8 cellular contexts compared by ENCODE assay signal in the genomic region with DNA sequence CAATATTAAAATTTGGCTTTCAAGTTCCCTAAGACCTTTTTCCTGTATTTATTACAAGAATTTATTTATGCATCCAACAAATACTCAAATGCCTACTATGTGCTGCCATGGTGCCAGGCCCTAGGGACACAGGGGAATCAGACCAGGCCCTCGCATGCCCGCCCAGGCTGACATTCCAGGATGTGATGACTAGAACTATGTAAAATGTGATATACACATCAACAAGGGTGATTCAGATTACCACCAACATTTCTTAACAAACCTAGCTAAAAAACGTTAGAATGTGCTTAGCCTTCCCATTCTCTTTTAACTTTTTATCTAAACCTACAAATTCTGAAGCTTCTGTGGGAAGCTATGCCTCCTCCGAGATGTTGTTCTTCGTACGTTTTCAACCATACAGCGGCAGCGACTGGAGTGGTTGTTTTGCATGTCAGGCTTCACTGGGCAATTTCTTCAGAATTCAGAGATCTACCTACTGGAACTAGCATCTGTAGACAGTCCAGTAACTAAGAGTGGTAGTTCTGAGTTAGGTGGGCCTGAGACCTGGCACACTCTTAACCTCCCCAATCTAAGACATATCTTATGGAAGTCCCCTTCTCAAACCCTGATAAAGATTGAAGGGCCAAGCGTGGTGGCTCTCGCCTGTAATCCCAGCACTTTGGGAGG. TPM values are rescaled to one million over a fixed set of nuclear protein-coding genes. Genes with fewer than 3 reads are reported as not detected.
A peak's percentile ranks its signal among the peaks of the same experiment; 100 is the strongest.
DNase-seq lines count a peak whose midpoint lies in the region; ATAC-seq, FAIRE-seq and TF ChIP-seq lines count a peak whose summit lies in the region.

No MANE protein-coding gene starts in this region.

- H3K9me3 ChIP-seq in H1 (ENCODE audit: insufficient read depth in 2 of 2, low read depth in 1 of 2, low read length in 1 of 2) = no peaks in the 10 kb centered on the region

- no peak overlapping the region; the same call in 1 of the 2 replicates for H2BK12ac ChIP-seq in H1 (ENCODE audit: low read depth, low read length)

- peak overlapping the region; percentile 97 for H3K4ac ChIP-seq in H1 (replicated peaks; ENCODE audit: insufficient read length, low read depth, low read length)

- H3K14ac ChIP-seq in H1 (ENCODE audit: insufficient read length) = no peak overlapping the region

- peak overlapping the region; percentile 62 for H3K18ac ChIP-seq in H1 (ENCODE audit: extremely low read depth, low read length)

- peak overlapping the region; percentile 55 for H3K56ac ChIP-seq in H1 (replicated peaks; ENCODE audit: insufficient read length, low read depth, low read length)

- peaks cover 48 to 63% (median 56%) of the 10 kb centered on the region in 4 experiments for H3K4me1 ChIP-seq in H1 (replicated peaks in 1 of 4; ENCODE audit: control insufficient read depth in 3 of 4, insufficient read depth in 4 of 4, low read length in 3 of 4)

- DNase-seq in HT-29 (ENCODE audit: low spot score) (peak; percentile 33), H1 (ENCODE audit: low read depth in 1 of 2, low spot score in 2 of 2) (no peak), NK-92 (lab: John Stamatoyannopoulos, UW; ENCODE audit: unreplicated experiment) (no peak), NCI-H748 treated with DMSO at 0.1 percent for 48 hours (lab: John Stamatoyannopoulos, UW) (no peak), NCI-H2196 treated with DMSO at 0.1 percent for 48 hours (lab: John Stamatoyannopoulos, UW; ENCODE audit: unreplicated experiment) (no peak)

- no peaks in the 10 kb centered on the region; the same call in 1 of the 2 replicates for H3K79me1 ChIP-seq in H1 (ENCODE audit: low read depth, low read length)

- ATAC-seq in GM21360 (IDR thresholded peaks at IDR 0.05; ENCODE audit: unreplicated experiment) (peak; percentile 59), GM18505 (IDR thresholded peaks at IDR 0.05; ENCODE audit: unreplicated experiment) (no peak)

- CTCF ChIA-PET in H1 (lab: Charles Lee; ENCODE audit: partially characterized antibody) = interaction anchor here (0.9 to 3.7 kb wide), 3 partner anchors 17 to 103 kb away, joined by 3 to 13 read pairs (median 9); no protein-coding TSS in a partner anchor

- no peak for TF ChIP-seq POLR2A in H1 (IDR thresholded peaks at IDR 0.05; ENCODE audit: control extremely low read depth in 1 of 2, low read depth in 2 of 2, low read length in 2 of 2)
- TF ChIP-seq POLR2A in GM18505 (IDR thresholded peaks at IDR 0.05; ENCODE audit: borderline replicate concordance, extremely low read depth, insufficient read depth, insufficient read length) = no peak

- no peak overlapping the region for H4K8ac ChIP-seq in H1 (ENCODE audit: extremely low read depth, insufficient read depth, low read length)

- peaks cover 26 to 75% of the 10 kb centered on the region in 2 experiments for H3K79me2 ChIP-seq in H1 (ENCODE audit: control insufficient read depth in 1 of 2, insufficient read depth in 2 of 2, low read length in 2 of 2)

- WGBS in H1 (ENCODE audit: extremely low coverage in 1 of 2, insufficient coverage in 1 of 2, insufficient read length in 1 of 2, insufficient replicate concordance in 2 of 2, low coverage in 1 of 2, low lambda C conversion rate in 2 of 2, missing lambda C conversion rate in 1 of 2), 2 experiments = 64% methylated on average over 10 of the region's 10 CpGs; no CpG with 5 or more reads in 1 of the 2 experiments

- H2AFZ ChIP-seq in H1 (ENCODE audit: low read length) = no peak overlapping the region

- POLR2A ChIA-PET in H1 (lab: Charles Lee; ENCODE audit: partially characterized antibody) = interaction anchor here (0.6 to 2.0 kb wide), 8 partner anchors 8 to 1077 kb away, joined by 3 to 11 read pairs (median 4); no protein-coding TSS in a partner anchor

- no peak for FAIRE-seq in H1 (lab: Jason Lieb, UNC)

- H2BK20ac ChIP-seq in H1 (ENCODE audit: low read length) = peak overlapping the region; percentile 80; the same call in 1 of the 2 replicates

- H3K27me3 ChIP-seq in H1 (replicated peaks in 1 of 4; ENCODE audit: control insufficient read depth in 3 of 4, extremely low read depth in 1 of 4, insufficient read depth in 3 of 4, low read length in 3 of 4) = no peaks in the 10 kb centered on the region

- H3K23ac ChIP-seq in H1 (ENCODE audit: insufficient read length) = no peak overlapping the region

- peak overlapping the region in 2 of 4 experiments; percentile 47 to 53; a peak in 3 of 7 replicates for H3K9ac ChIP-seq in H1 (replicated peaks in 1 of 4; ENCODE audit: extremely low read depth in 1 of 4, low read depth in 3 of 4, low read length in 3 of 4)

- H3K4me2 ChIP-seq in H1 (ENCODE audit: insufficient read depth in 1 of 2, low read depth in 2 of 2, low read length in 2 of 2) = peak overlapping the region; percentile 40 to 59; a peak in 3 of 4 replicates

- no peaks in the 10 kb centered on the region; the same call in 1 of the 2 replicates for H3K23me2 ChIP-seq in H1 (ENCODE audit: low read depth, low read length)

- no peak overlapping the region for H2AK5ac ChIP-seq in H1 (ENCODE audit: low read depth, low read length)

- peak overlapping the region; percentile 98 for H2BK120ac ChIP-seq in H1 (replicated peaks; ENCODE audit: low read depth, low read length)

- H3K4me3 ChIP-seq in H1 (ENCODE audit: extremely low read depth in 1 of 4, insufficient read depth in 2 of 4, low read depth in 3 of 4, low read length in 4 of 4) = peak overlapping the region in 1 of 4 experiments; percentile 10; a peak in 1 of 8 replicates
- no peak overlapping the region for H3K4me3 ChIP-seq in skin epidermis

- H2BK15ac ChIP-seq in H1 (ENCODE audit: low read length) = no peak overlapping the region

- H4K5ac ChIP-seq in H1 (ENCODE audit: insufficient read length, low read depth, low read length) = peak overlapping the region; percentile 71

- H4K20me1 ChIP-seq in H1 (replicated peaks in 1 of 2; ENCODE audit: control insufficient read depth in 1 of 2, insufficient read depth in 2 of 2, low read length in 2 of 2) = no peaks in the 10 kb centered on the region

- TF ChIP-seq RAD21 in H1 (IDR thresholded peaks at IDR 0.05 in 1 of 2, conservative IDR thresholded peaks at IDR 0.05 in 1 of 2; ENCODE audit: low read depth in 2 of 2, low read length in 2 of 2) = no peak

- no peak for TF ChIP-seq CTCF in H1 (IDR thresholded peaks at IDR 0.05; ENCODE audit: control extremely low read depth in 1 of 3, insufficient read depth in 1 of 3, low read depth in 1 of 3, low read length in 3 of 3)

- TF ChIP-seq EP300 in H1 (IDR thresholded peaks at IDR 0.05; ENCODE audit: borderline replicate concordance in 1 of 2, low read depth in 2 of 2, low read length in 2 of 2) = no peak

- peak overlapping the region; percentile 97 for H4K91ac ChIP-seq in H1 (replicated peaks; ENCODE audit: insufficient read length, low read length)

- H2BK5ac ChIP-seq in H1 (ENCODE audit: low read depth, low read length) = peak overlapping the region; percentile 96

- H3K27ac ChIP-seq in H1 (ENCODE audit: low read depth, low read length) = peak overlapping the region; percentile 83
- peak overlapping the region in 12 of 21 experiments; percentile 6 to 78 (median 24) for H3K27ac ChIP-seq in skin epidermis

- no peaks in the 10 kb centered on the region for H3K36me3 ChIP-seq in H1 (ENCODE audit: control insufficient read depth in 2 of 4, insufficient read depth in 4 of 4, low read length in 3 of 4)

TF ChIP-seq in H1, 55 proteins besides CTCF, POLR2A, EP300 and RAD21 (continues in another document):
- TF ChIP-seq CREB1 (IDR thresholded peaks at IDR 0.05) (no peak), CEBPB (IDR thresholded peaks at IDR 0.05; ENCODE audit: low read depth, low read length) (no peak), MAFK (IDR thresholded peaks at IDR 0.05; ENCODE audit: low read depth, low read length) (no peak), SIX5 (IDR thresholded peaks at IDR 0.05; ENCODE audit: low read depth, low read length) (no peak), SUZ12 (IDR thresholded peaks at IDR 0.05; ENCODE audit: low read length) (no peak), RBBP5 (IDR thresholded peaks at IDR 0.05; ENCODE audit: borderline replicate concordance, low read depth, low read length) (no peak), TBP (IDR thresholded peaks at IDR 0.05; ENCODE audit: low read depth, low read length) (no peak), BCL11A (IDR thresholded peaks at IDR 0.05; ENCODE audit: low read depth in 2 of 2, low read length in 2 of 2) (no peak), KDM1A (IDR thresholded peaks at IDR 0.05; ENCODE audit: borderline replicate concordance, low read length) (no peak), EZH2 (IDR thresholded peaks at IDR 0.05; ENCODE audit: low read depth, low read length, severe bottlenecking) (no peak), CHD2 (IDR thresholded peaks at IDR 0.05; ENCODE audit: low read length) (no peak)
- TF ChIP-seq, protein P1, sequence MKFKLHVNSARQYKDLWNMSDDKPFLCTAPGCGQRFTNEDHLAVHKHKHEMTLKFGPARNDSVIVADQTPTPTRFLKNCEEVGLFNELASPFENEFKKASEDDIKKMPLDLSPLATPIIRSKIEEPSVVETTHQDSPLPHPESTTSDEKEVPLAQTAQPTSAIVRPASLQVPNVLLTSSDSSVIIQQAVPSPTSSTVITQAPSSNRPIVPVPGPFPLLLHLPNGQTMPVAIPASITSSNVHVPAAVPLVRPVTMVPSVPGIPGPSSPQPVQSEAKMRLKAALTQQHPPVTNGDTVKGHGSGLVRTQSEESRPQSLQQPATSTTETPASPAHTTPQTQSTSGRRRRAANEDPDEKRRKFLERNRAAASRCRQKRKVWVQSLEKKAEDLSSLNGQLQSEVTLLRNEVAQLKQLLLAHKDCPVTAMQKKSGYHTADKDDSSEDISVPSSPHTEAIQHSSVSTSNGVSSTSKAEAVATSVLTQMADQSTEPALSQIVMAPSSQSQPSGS (IDR thresholded peaks at IDR 0.05; ENCODE audit: low read length) = no peak
- TF ChIP-seq, protein P2, sequence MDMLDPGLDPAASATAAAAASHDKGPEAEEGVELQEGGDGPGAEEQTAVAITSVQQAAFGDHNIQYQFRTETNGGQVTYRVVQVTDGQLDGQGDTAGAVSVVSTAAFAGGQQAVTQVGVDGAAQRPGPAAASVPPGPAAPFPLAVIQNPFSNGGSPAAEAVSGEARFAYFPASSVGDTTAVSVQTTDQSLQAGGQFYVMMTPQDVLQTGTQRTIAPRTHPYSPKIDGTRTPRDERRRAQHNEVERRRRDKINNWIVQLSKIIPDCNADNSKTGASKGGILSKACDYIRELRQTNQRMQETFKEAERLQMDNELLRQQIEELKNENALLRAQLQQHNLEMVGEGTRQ (IDR thresholded peaks at IDR 0.05; ENCODE audit: low read length) = no peak

RNA-seq across cellular contexts. Expression of a gene that starts 22.1 kb away (rescaled TPM):
- total RNA-seq in HT-29 (2014; rRNA removed; shearing (Covaris generic)) = 10.4 and 11.2 TPM in 2 replicates
- 95.6 and 96.5 TPM in 2 replicates for total RNA-seq in H1 (2021; fragmentation: NEBNext Ultra II Directional; extraction: Animal tissue kit (Norgen Biotek cat#: 25700))
- 109 and 121 TPM in 2 replicates for polyA plus RNA-seq in H1 (2011; rRNA removed)
- polyA plus RNA-seq in H1 (2011; cell fraction: cytosol; rRNA removed) = 92.3 TPM
- 152 TPM for polyA plus RNA-seq in H1 (2011; cell fraction: nucleus; rRNA removed)
- 61.6 to 94.7 TPM (median 83.3 TPM) in 4 replicates for polyA plus RNA-seq in H1 (2012, experiment 1 of 2)
- polyA plus RNA-seq in H1 (2012, experiment 2 of 2) = 78.3 TPM
- 62.9 TPM for polyA plus RNA-seq in H1 (2013, experiment 1 of 2)
- 65.3 TPM for polyA plus RNA-seq in H1 (2013, experiment 2 of 2)
- polyA minus RNA-seq in H1 (2011; rRNA and poly(A)+ RNA removed) = 176 and 215 TPM in 2 replicates
- polyA minus RNA-seq in H1 (2011; cell fraction: cytosol; rRNA and poly(A)+ RNA removed) = 71.7 TPM
- 67.7 TPM for polyA minus RNA-seq in H1 (2011; cell fraction: nucleus; rRNA and poly(A)+ RNA removed)
